Comparison of ENCODE assay signal across 1 cellular context in genomic region chr2:112933261-112933660, GRCh38.
TF ChIP-seq lines count a peak whose summit lies in the region.

No MANE protein-coding gene starts in this region.

TF ChIP-seq in HepG2, 621 proteins besides CTCF, POLR2A, EP300 and RAD21:
- no peak for TF ChIP-seq ZNF552 (CRISPR knock-in tag; IDR thresholded peaks at IDR 0.05; ENCODE audit: borderline replicate concordance)
- TF ChIP-seq SETDB1 (CRISPR knock-in tag; IDR thresholded peaks at IDR 0.05; ENCODE audit: borderline replicate concordance) = no peak
- no peak for TF ChIP-seq ZNF180 (CRISPR knock-in tag; IDR thresholded peaks at IDR 0.05; ENCODE audit: borderline replicate concordance, low read depth)
- TF ChIP-seq ZNF503 (CRISPR knock-in tag; IDR thresholded peaks at IDR 0.05) = no peak
- no peak for TF ChIP-seq REST (IDR thresholded peaks at IDR 0.05; ENCODE audit: borderline replicate concordance in 1 of 2, low read depth in 1 of 2, low read length in 2 of 2)
- TF ChIP-seq ZBTB4 (CRISPR knock-in tag; IDR thresholded peaks at IDR 0.05; ENCODE audit: borderline replicate concordance) = no peak
- TF ChIP-seq PAX8 (CRISPR knock-in tag; IDR thresholded peaks at IDR 0.05; ENCODE audit: borderline replicate concordance) = no peak
- TF ChIP-seq TRIM22 (IDR thresholded peaks at IDR 0.05) = no peak
